Comparison of ENCODE assay signal across 1 cellular context in the genomic region with DNA sequence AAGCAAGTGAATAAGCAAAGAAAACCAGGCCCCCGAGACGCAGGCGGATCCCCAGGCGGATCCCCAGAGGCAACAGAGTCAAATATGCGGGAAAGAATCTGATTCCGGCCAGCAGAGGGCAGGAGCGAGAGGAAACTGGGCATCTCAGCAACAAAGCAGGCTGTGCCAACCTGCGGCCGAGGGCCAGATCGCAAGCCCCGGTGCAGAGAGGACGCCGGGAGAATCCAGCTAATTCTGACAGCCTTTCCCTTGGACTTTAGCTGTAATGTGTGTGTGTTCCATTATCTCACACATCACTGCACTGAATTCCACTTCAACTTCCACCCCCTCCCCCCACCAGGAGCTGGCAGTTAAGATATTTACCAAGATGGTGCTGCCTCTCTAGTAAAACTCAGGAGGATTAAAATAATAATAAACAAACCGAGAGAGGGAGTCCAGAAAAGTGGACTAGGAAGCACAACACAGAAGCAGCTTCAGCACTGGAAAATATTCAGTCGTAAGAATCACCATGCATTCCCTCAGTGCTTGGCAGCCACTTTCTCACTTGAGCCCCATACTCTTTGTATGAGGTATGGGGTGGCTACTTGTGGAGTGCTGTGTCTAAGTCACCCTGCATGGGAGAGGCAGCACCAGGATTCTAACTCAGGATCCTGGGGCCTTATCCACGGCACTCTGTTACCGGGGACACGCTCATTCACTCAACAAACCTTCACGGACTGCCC.
TF ChIP-seq lines count a peak whose summit lies in the region.

No MANE protein-coding gene starts in this region.

TF ChIP-seq in GM23338, 12 proteins besides CTCF, POLR2A, EP300 and RAD21 (continued from another document):
- TF ChIP-seq, protein P1, sequence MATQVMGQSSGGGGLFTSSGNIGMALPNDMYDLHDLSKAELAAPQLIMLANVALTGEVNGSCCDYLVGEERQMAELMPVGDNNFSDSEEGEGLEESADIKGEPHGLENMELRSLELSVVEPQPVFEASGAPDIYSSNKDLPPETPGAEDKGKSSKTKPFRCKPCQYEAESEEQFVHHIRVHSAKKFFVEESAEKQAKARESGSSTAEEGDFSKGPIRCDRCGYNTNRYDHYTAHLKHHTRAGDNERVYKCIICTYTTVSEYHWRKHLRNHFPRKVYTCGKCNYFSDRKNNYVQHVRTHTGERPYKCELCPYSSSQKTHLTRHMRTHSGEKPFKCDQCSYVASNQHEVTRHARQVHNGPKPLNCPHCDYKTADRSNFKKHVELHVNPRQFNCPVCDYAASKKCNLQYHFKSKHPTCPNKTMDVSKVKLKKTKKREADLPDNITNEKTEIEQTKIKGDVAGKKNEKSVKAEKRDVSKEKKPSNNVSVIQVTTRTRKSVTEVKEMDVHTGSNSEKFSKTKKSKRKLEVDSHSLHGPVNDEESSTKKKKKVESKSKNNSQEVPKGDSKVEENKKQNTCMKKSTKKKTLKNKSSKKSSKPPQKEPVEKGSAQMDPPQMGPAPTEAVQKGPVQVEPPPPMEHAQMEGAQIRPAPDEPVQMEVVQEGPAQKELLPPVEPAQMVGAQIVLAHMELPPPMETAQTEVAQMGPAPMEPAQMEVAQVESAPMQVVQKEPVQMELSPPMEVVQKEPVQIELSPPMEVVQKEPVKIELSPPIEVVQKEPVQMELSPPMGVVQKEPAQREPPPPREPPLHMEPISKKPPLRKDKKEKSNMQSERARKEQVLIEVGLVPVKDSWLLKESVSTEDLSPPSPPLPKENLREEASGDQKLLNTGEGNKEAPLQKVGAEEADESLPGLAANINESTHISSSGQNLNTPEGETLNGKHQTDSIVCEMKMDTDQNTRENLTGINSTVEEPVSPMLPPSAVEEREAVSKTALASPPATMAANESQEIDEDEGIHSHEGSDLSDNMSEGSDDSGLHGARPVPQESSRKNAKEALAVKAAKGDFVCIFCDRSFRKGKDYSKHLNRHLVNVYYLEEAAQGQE (IDR thresholded peaks at IDR 0.05; ENCODE audit: unreplicated experiment), result no peak
- TF ChIP-seq JUNB (IDR thresholded peaks at IDR 0.05; ENCODE audit: unreplicated experiment), result no peak
- no peak for TF ChIP-seq ZNF114 (CRISPR knock-in tag; IDR thresholded peaks at IDR 0.05)
- no peak for TF ChIP-seq EZH2phosphoT487 (IDR thresholded peaks at IDR 0.05; ENCODE audit: unreplicated experiment)
- no peak for TF ChIP-seq CREB1 (CRISPR knock-in tag; IDR thresholded peaks at IDR 0.05; ENCODE audit: low read depth)
- no peak for TF ChIP-seq NANOG (IDR thresholded peaks at IDR 0.05; ENCODE audit: borderline replicate concordance)
- no peak for TF ChIP-seq EZH2 (IDR thresholded peaks at IDR 0.05; ENCODE audit: low read depth, unreplicated experiment)
- no peak for TF ChIP-seq POLR2AphosphoS5 (IDR thresholded peaks at IDR 0.05; ENCODE audit: low read depth)
